8 cellular contexts compared by ENCODE assay signal in the genomic region with DNA sequence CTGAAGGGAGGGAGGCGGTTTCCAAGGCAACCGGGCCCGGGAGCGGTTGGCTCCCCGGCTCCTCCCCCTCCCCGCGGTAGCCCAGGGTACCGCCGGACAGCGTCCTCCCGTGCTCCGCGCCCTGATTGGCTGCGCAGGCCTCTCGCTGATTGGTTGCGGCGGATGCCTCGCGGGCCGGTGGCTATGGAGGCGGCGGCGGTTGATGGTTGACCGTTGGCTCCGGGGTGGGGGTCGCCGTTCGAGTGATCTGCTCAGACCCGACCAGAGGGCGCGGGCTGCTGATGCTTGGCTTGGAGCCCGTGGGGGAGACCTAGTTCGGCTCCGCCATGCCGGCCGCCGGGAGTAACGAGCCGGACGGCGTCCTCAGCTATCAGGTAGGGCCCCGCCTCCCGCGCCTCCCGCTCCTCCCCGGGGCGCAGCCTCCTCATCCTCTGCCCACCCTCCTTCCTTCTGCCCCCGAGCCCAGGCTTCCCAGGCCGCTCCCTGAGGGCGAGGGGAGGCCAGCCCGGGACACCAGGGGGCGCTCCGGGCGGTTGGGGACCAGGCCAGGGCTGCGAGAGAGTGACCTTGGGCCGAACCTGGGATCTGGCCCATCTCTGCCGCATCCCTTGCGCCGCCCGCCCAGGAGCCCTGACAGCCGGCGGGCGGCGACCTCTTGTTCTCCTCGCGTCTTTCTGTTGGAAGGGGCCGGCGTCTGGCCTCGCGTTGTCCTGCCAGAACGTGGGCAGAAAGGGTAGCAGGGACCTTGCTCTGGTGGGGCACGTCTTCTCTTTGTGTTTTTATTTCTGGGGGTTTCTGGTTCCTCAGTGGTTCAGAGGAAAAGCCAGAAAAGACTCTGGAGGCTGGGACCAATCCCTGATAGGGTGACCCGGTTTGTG. TPM values are rescaled to one million over a fixed set of nuclear protein-coding genes. Genes with fewer than 3 reads are reported as not detected.
A peak's percentile ranks its signal among the peaks of the same experiment; 100 is the strongest.
DNase-seq lines count a peak whose midpoint lies in the region; ATAC-seq and TF ChIP-seq lines count a peak whose summit lies in the region.

A gene (plus strand): TSS at position 170 of the 878 bp plus-strand sequence. CDS start 157 bp downstream, at position 327.

- TF ChIP-seq POLR2A in lower leg skin (IDR thresholded peaks at IDR 0.05), result no peak

- peak; percentile 78 for ATAC-seq in HG03439 (IDR thresholded peaks at IDR 0.05; ENCODE audit: unreplicated experiment)

- intact Hi-C loops in dorsolateral prefrontal cortex (cut with DNase I), result loop anchor here (1.0 to 5.0 kb wide), 5 partner anchors 107 to 397 kb away; a partner anchor contains a TSS
- intact Hi-C loops in lower leg skin (cut with DNase I; ENCODE audit: low total_unique reads), result loop anchor here (10.0 kb wide), 1 partner anchor 400 kb away; no protein-coding TSS in a partner anchor

- no peaks in the 10 kb centered on the region for H3K27me3 ChIP-seq in dorsolateral prefrontal cortex

- 6 to 8% methylated on average over 30 to 47 of the region's 73 CpGs for WGBS in lower leg skin, 2 donors

- TF ChIP-seq CTCF in dorsolateral prefrontal cortex (IDR thresholded peaks at IDR 0.05 in 54 of 56, conservative IDR thresholded peaks at IDR 0.05 in 2 of 56; ENCODE audit: low read depth in 1 of 56, partially characterized antibody in 56 of 56), result peak in 54 of 56 donors; percentile 45 to 88 (median 69)
- TF ChIP-seq CTCF in lower leg skin (IDR thresholded peaks at IDR 0.05), result no peak

- H3K4me3 ChIP-seq in dorsolateral prefrontal cortex (peak within 1 kb of the TSS; percentile 65 to 98 (median 83)), lower leg skin (ENCODE audit: low read depth, poor library complexity, severe bottlenecking) (no peak within 1 kb of the TSS)

- DNase-seq in Ammon's horn (ENCODE audit: low spot score) (peak; percentile 97), GM19238 (ENCODE audit: insufficient read length, low spot score) (peak; percentile 91), NCI-H524 treated with DMSO at 0.1 percent for 48 hours (lab: John Stamatoyannopoulos, UW) (peak; percentile 83), dorsolateral prefrontal cortex (peak; percentile 95 to 99 (median 97)), lower leg skin (ENCODE audit: low spot score in 2 of 2) (peak; percentile 24 to 89)
- peak; percentile 84 to 87 for DNase-seq in activated CD4-positive, alpha-beta T cell treated with anti-CD3 and anti-CD28 coated beads, Interleukin-2, amount 50 U/mL, for 48 hours
- peak; percentile 77 for DNase-seq in stimulated activated CD4-positive, alpha-beta T cell treated with anti-CD3 and anti-CD28 coated beads, Interleukin-4, amount 100 ng/mL, for 24 hours

- peak within 1 kb of the TSS; percentile 23 to 95 (median 85) for H3K27ac ChIP-seq in dorsolateral prefrontal cortex

RNA-seq across cellular contexts. Expression of the gene that starts here (rescaled TPM):
- total RNA-seq in dorsolateral prefrontal cortex (100 to 1,000 TPM in 73 of 120 experiments, 10 to 100 TPM in 47; 45.6 to 158 (median 109) TPM), lower leg skin (under 1 TPM; 0.04 to 0.13 (median 0.06) TPM)

Comparison
In these comparisons a context has a peak if more than half of its experiments do, and no peak if none do; other contexts are left out.
1. RNA of the gene that starts here (total RNA-seq): 45.6 to 158 TPM in dorsolateral prefrontal cortex; 0.04 to 0.13 TPM in lower leg skin; every median in the first group is over 10 times any median in the second.
2. Peak in DNase-seq in lower leg skin; RNA of the gene not detected or under 1 TPM.
3. CTCF ChIP-seq: peak in dorsolateral prefrontal cortex (54 of 56); none in lower leg skin (0 of 3).
4. Peak in every context shown above with its lines, with median percentiles within 50 percentile points of each other: DNase-seq.